30 cellular contexts compared by ENCODE assay signal in genomic region chr9:131995382-131995781, GRCh38.
A peak's percentile ranks its signal among the peaks of the same experiment; 100 is the strongest.
DNase-seq lines count a peak whose midpoint lies in the region; ATAC-seq, FAIRE-seq and TF ChIP-seq lines count a peak whose summit lies in the region.
"Had no signal": no experiment of that assay in that cellular context is flagged by ENCODE, and none has a peak within 500 bp of the region (broad histone marks: within the 10 kb centered on the region; RNA-seq: fewer than 3 reads in every experiment).

No MANE protein-coding gene starts in this region.

- FAIRE-seq in small intestine (lab: Jason Lieb, UNC), result no peak

- POLR2A ChIA-PET in MCF 10A (lab: Yijun Ruan, JAX), result no interaction called here

- H3K9me3 Mint-ChIP-seq in MCF 10A (ENCODE audit: unreplicated experiment), result no peaks in the 10 kb centered on the region
- H3K9me3 Mint-ChIP-seq: activated naive CD4-positive, alpha-beta T cell treated with anti-CD3 and anti-CD28 coated beads for 36 hours; CD8-positive, alpha-beta memory T cell; dendritic cell treated with granulocyte-macrophage colony-stimulating factor and Interleukin-4, amounts not matched to agents 40 ng/mL and 50 ng/mL, for 4 days; H9; naive thymus-derived CD4-positive, alpha-beta T cell had no signal

- H3K4me1 ChIP-seq in breast epithelium (no peaks in the 10 kb centered on the region), small intestine (ENCODE audit: control insufficient read depth in 2 of 2, insufficient read depth in 1 of 2, low read depth in 1 of 2, low read length in 1 of 2) (no peaks in the 10 kb centered on the region)
- H3K4me1 ChIP-seq: Peyer's patch had no signal

- H3K27ac ChIP-seq in breast epithelium (no peak overlapping the region), small intestine (ENCODE audit: low read depth in 1 of 2, low read length in 1 of 2) (no peak overlapping the region)
- H3K27ac ChIP-seq: left lung, Peyer's patch, skin epidermis had no signal

- H3K36me3 ChIP-seq in breast epithelium, result no peaks in the 10 kb centered on the region
- H3K36me3 ChIP-seq in small intestine (ENCODE audit: control insufficient read depth in 2 of 2, insufficient read depth in 2 of 2, low read length in 2 of 2), result no peaks in the 10 kb centered on the region
- H3K36me3 ChIP-seq: left lung, Peyer's patch had no signal

- TF ChIP-seq POLR2A in breast epithelium (IDR thresholded peaks at IDR 0.05), result no peak

- no peaks in the 10 kb centered on the region for H3K27me3 ChIP-seq in breast epithelium
- H3K27me3 ChIP-seq in small intestine (ENCODE audit: control insufficient read depth in 2 of 2, insufficient read depth in 2 of 2, low read length in 2 of 2), result no peaks in the 10 kb centered on the region
- H3K27me3 ChIP-seq: left lung, Peyer's patch had no signal

- peaks cover 17% of the 10 kb centered on the region for H3K4me1 Mint-ChIP-seq in MCF 10A (ENCODE audit: insufficient read depth, unreplicated experiment)

- H3K4me3 ChIP-seq in breast epithelium, result no peak overlapping the region
- H3K4me3 ChIP-seq in epithelial cell of esophagus (ENCODE audit: low read length), result no peak overlapping the region
- H3K4me3 ChIP-seq in small intestine (ENCODE audit: low read depth in 1 of 2, low read length in 2 of 2), result no peak overlapping the region
- H3K4me3 ChIP-seq: left lung, Peyer's patch, skin epidermis had no signal

- 84 to 97% (median 91%) methylated on average over 2 of the region's 2 CpGs for WGBS in small intestine, 3 donors

- H3K27me3 Mint-ChIP-seq in MCF 10A (ENCODE audit: insufficient read depth, unreplicated experiment), result no peaks in the 10 kb centered on the region
- H3K27me3 Mint-ChIP-seq: activated CD4-positive, alpha-beta T cell treated with anti-CD3 and anti-CD28 coated beads, Interleukin-2, amount 10 ng/mL, durations not matched to agents 7 days and 5 days; B cell; CD8-positive, alpha-beta memory T cell; dendritic cell treated with granulocyte-macrophage colony-stimulating factor and Interleukin-4, amounts not matched to agents 40 ng/mL and 50 ng/mL, for 4 days; naive thymus-derived CD4-positive, alpha-beta T cell had no signal

- H3K27ac Mint-ChIP-seq in MCF 10A (ENCODE audit: low read depth, unreplicated experiment), result no peak overlapping the region
- H3K27ac Mint-ChIP-seq: activated CD4-positive, alpha-beta T cell treated with anti-CD3 and anti-CD28 coated beads, Interleukin-2, amount 10 ng/mL, durations not matched to agents 7 days and 5 days; activated naive CD4-positive, alpha-beta T cell treated with anti-CD3 and anti-CD28 coated beads for 36 hours; activated T-cell treated with anti-CD3 and anti-CD28 coated beads, Interleukin-2, amount 50 U/mL, for 72 hours; B cell; dendritic cell treated with granulocyte-macrophage colony-stimulating factor and Interleukin-4, amounts not matched to agents 40 ng/mL and 50 ng/mL, for 4 days; H9; naive thymus-derived CD4-positive, alpha-beta T cell had no signal

- CTCF ChIA-PET in MCF 10A (lab: Yijun Ruan, JAX), result no interaction called here

- DNase-seq in MCF 10A (ENCODE audit: unreplicated experiment) (peak; percentile 48), breast epithelium (ENCODE audit: low spot score in 2 of 2) (no peak), RKO (ENCODE audit: low spot score) (peak; percentile 56), epithelial cell of esophagus (ENCODE audit: low read depth) (peak; percentile 72), small intestine (peak; percentile 39)
- no peak for DNase-seq in stimulated activated naive CD4-positive, alpha-beta T cell (lab: John Stamatoyannopoulos, UW)
- DNase-seq: 8988T; activated CD4-positive, alpha-beta T cell treated with anti-CD3 and anti-CD28 coated beads, Interleukin-2, amount 10 ng/mL, durations not matched to agents 7 days and 5 days; activated naive CD4-positive, alpha-beta T cell treated with anti-CD3 and anti-CD28 coated beads for 36 hours; activated T-cell treated with anti-CD3 and anti-CD28 coated beads, Interleukin-2, amount 50 U/mL, for 72 hours; amygdala; CD8-positive, alpha-beta memory T cell; central memory CD4-positive, alpha-beta T cell; H9; left lung; naive thymus-derived CD4-positive, alpha-beta T cell; NCI-H1048; NCI-H1694 treated with DMSO at 0.1 percent for 48 hours; NCI-H2171 treated with DMSO at 0.1 percent for 48 hours; NCI-H524 treated with DMSO at 0.1 percent for 48 hours; NK-92 treated with Interleukin-12 subunit alpha and Interleukin-12 subunit beta, amount 100 ng/mL, for 24 hours; occipital lobe; Peyer's patch; stimulated activated CD4-positive, alpha-beta T cell treated with anti-CD3 and anti-CD28 coated beads, Interleukin-1b, Interleukin-23, amount 100 ng/mL, for 48 hours; substantia nigra had no signal

- no peak for TF ChIP-seq CTCF in MCF 10A (IDR thresholded peaks at IDR 0.05; ENCODE audit: unreplicated experiment)
- TF ChIP-seq CTCF in breast epithelium (IDR thresholded peaks at IDR 0.05), result no peak
- TF ChIP-seq CTCF in epithelial cell of esophagus (IDR thresholded peaks at IDR 0.05; ENCODE audit: insufficient read depth, low read depth, low read length, missing control alignments), result no peak

- BruUV-seq in MCF 10A (replicated peaks; lab: Mats Ljungman, UMichigan), result no TSS peak

- H3K4me3 Mint-ChIP-seq in MCF 10A (ENCODE audit: unreplicated experiment), result no peak overlapping the region
- H3K4me3 Mint-ChIP-seq: activated CD4-positive, alpha-beta T cell treated with anti-CD3 and anti-CD28 coated beads, Interleukin-2, amount 10 ng/mL, durations not matched to agents 7 days and 5 days; activated naive CD4-positive, alpha-beta T cell treated with anti-CD3 and anti-CD28 coated beads for 36 hours; activated T-cell treated with anti-CD3 and anti-CD28 coated beads, Interleukin-2, amount 50 U/mL, for 72 hours; B cell; CD8-positive, alpha-beta memory T cell; dendritic cell treated with granulocyte-macrophage colony-stimulating factor and Interleukin-4, amounts not matched to agents 40 ng/mL and 50 ng/mL, for 4 days; H9; naive thymus-derived CD4-positive, alpha-beta T cell had no signal

- no peak for ATAC-seq in HG03135 (IDR thresholded peaks at IDR 0.05; ENCODE audit: unreplicated experiment)
- no peak for ATAC-seq in HG02970 (IDR thresholded peaks at IDR 0.05; ENCODE audit: low FRiP score, unreplicated experiment)
- ATAC-seq: activated T-cell treated with anti-CD3 and anti-CD28 coated beads, Interleukin-2, amount 50 U/mL, for 72 hours; left lung; naive thymus-derived CD4-positive, alpha-beta T cell had no signal

- intact Hi-C loops in MCF 10A (cut with micrococcal nuclease), result no loop called here
- intact Hi-C loops in breast epithelium (cut with DNase I; ENCODE audit: low total_unique reads), result no loop called here

- H3K9me3 ChIP-seq in breast epithelium, result no peaks in the 10 kb centered on the region
- H3K9me3 ChIP-seq in small intestine (ENCODE audit: control insufficient read depth, low read depth), result no peaks in the 10 kb centered on the region
- H3K9me3 ChIP-seq: left lung, Peyer's patch had no signal

- no peaks in the 10 kb centered on the region for H3K36me3 Mint-ChIP-seq in MCF 10A (ENCODE audit: insufficient read depth, unreplicated experiment)

Comparison
In these comparisons a context has a peak if more than half of its experiments do, and no peak if none do; other contexts are left out.
1. DNase-seq: peak in MCF 10A (single experiment), RKO (single experiment), epithelial cell of esophagus (single experiment) and small intestine (single experiment); none in breast epithelium (0 of 2) and stimulated activated naive CD4-positive, alpha-beta T cell (0 of 6).